Comparison of ENCODE assay signal across 8 cellular contexts in genomic region chr5:143404416-143405062, GRCh38. TPM values are rescaled to one million over a fixed set of nuclear protein-coding genes. Genes with fewer than 3 reads are reported as not detected.
DNase-seq lines count a peak whose midpoint lies in the region; ATAC-seq and TF ChIP-seq lines count a peak whose summit lies in the region.

No MANE protein-coding gene starts in this region.

- H3K27me3 ChIP-seq in KMS-11 (ENCODE audit: insufficient read depth, low read depth) (no peaks in the 10 kb centered on the region), heart right ventricle (no peaks in the 10 kb centered on the region), upper lobe of left lung (no peaks in the 10 kb centered on the region)

- H3K27ac Mint-ChIP-seq in activated naive CD8-positive, alpha-beta T cell treated with anti-CD3 and anti-CD28 coated beads, Interleukin-2, amount 50 U/mL, for 24 hours, result peak overlapping the region; percentile 98

- H3K9me3 Mint-ChIP-seq in activated naive CD8-positive, alpha-beta T cell treated with anti-CD3 and anti-CD28 coated beads, Interleukin-2, amount 50 U/mL, for 24 hours, result peaks cover 9% of the 10 kb centered on the region

- no peak for TF ChIP-seq EP300 in upper lobe of left lung (IDR thresholded peaks at IDR 0.05)

- 0 to 1% methylated on average over 41 of the region's 41 CpGs for WGBS in heart right ventricle, 2 donors
- WGBS in upper lobe of left lung, 2 donors, result 0 to 2% methylated on average over 21 to 22 of the region's 41 CpGs

- H3K4me3 ChIP-seq in KMS-11 (IDR thresholded peaks at IDR 0.05; ENCODE audit: insufficient read depth, low read depth, low read length) (no peak overlapping the region), heart right ventricle (peak overlapping the region; percentile 65 to 97 (median 86)), upper lobe of left lung (peak overlapping the region; percentile 90 to 93 (median 92))

- no peaks in the 10 kb centered on the region for H3K9me3 ChIP-seq in heart right ventricle
- H3K9me3 ChIP-seq in upper lobe of left lung, result no peaks in the 10 kb centered on the region

- H3K27me3 Mint-ChIP-seq in activated naive CD8-positive, alpha-beta T cell treated with anti-CD3 and anti-CD28 coated beads, Interleukin-2, amount 50 U/mL, for 24 hours, result no peaks in the 10 kb centered on the region

- no peak for TF ChIP-seq CTCF in KMS-11 (conservative IDR thresholded peaks at IDR 0.05; ENCODE audit: low read depth, low read length)
- no peak for TF ChIP-seq CTCF in heart right ventricle (IDR thresholded peaks at IDR 0.05)
- no peak for TF ChIP-seq CTCF in upper lobe of left lung (IDR thresholded peaks at IDR 0.05)

- H3K27ac ChIP-seq in KMS-11 (peak overlapping the region; percentile 100), heart right ventricle (peak overlapping the region; percentile 96 to 100 (median 99)), upper lobe of left lung (peak overlapping the region; percentile 99 to 100 (median 100))

- H4K20me1 ChIP-seq in KMS-11 (ENCODE audit: insufficient read depth), result no peaks in the 10 kb centered on the region

- H3K36me3 ChIP-seq in KMS-11 (ENCODE audit: insufficient read depth), result peaks cover 9% of the 10 kb centered on the region; the same call in 1 of the 2 replicates
- H3K36me3 ChIP-seq in heart right ventricle, result peaks cover 0 to 10% (median 0%) of the 10 kb centered on the region in 9 donors
- H3K36me3 ChIP-seq in upper lobe of left lung, result no peaks in the 10 kb centered on the region

- H3K79me2 ChIP-seq in KMS-11 (ENCODE audit: insufficient read depth, low read depth), result peaks cover 44% of the 10 kb centered on the region

- H3K4me1 ChIP-seq in KMS-11 (ENCODE audit: low read depth, poor library complexity, severe bottlenecking) (peaks cover 18% of the 10 kb centered on the region), heart right ventricle (peaks cover 0 to 31% (median 15%) of the 10 kb centered on the region in 9 donors), upper lobe of left lung (peaks cover 9 to 21% (median 17%) of the 10 kb centered on the region in 4 donors)

- intact Hi-C loops in heart right ventricle (cut with DNase I), result loop anchor here (2.0 to 10.0 kb wide), 26 partner anchors 87 to 740 kb away; no protein-coding TSS in a partner anchor
- intact Hi-C loops in posterior cingulate gyrus (cut with DNase I), result loop anchor here (2.0 to 10.0 kb wide), 4 partner anchors 182 to 482 kb away; no protein-coding TSS in a partner anchor

- peak overlapping the region; percentile 69 for H3K4me2 ChIP-seq in KMS-11

- H3K4me3 Mint-ChIP-seq in activated naive CD8-positive, alpha-beta T cell treated with anti-CD3 and anti-CD28 coated beads, Interleukin-2, amount 50 U/mL, for 24 hours, result peak overlapping the region; percentile 88

- DNase-seq in DMS79 (lab: John Stamatoyannopoulos, UW) (peak; percentile 27), T follicular helper cell (ENCODE audit: low read depth) (peak; percentile 75), heart right ventricle (peak; percentile 83 to 87), posterior cingulate gyrus (peak; percentile 51 to 92 (median 62)), upper lobe of left lung (peak; percentile 86 to 90)
- peak; percentile 70 for DNase-seq in activated naive CD8-positive, alpha-beta T cell treated with anti-CD3 and anti-CD28 coated beads, Interleukin-2, amount 50 U/mL, for 24 hours

- H3K36me3 Mint-ChIP-seq in activated naive CD8-positive, alpha-beta T cell treated with anti-CD3 and anti-CD28 coated beads, Interleukin-2, amount 50 U/mL, for 24 hours (ENCODE audit: low read depth), result peaks cover 22% of the 10 kb centered on the region

- no peak for TF ChIP-seq POLR2A in upper lobe of left lung (IDR thresholded peaks at IDR 0.05)

- ATAC-seq in GM21723 (IDR thresholded peaks at IDR 0.05; ENCODE audit: unreplicated experiment), result peak; percentile 25
- peak; percentile 26 for ATAC-seq in activated naive CD8-positive, alpha-beta T cell treated with anti-CD3 and anti-CD28 coated beads, Interleukin-2, amount 50 U/mL, for 24 hours
- ATAC-seq in heart right ventricle, result peak; percentile 52 to 81 (median 68)
- ATAC-seq in upper lobe of left lung (ENCODE audit: low FRiP score in 2 of 2), result peak; percentile 80 to 84

- H3K4me1 Mint-ChIP-seq in activated naive CD8-positive, alpha-beta T cell treated with anti-CD3 and anti-CD28 coated beads, Interleukin-2, amount 50 U/mL, for 24 hours, result peaks cover 43% of the 10 kb centered on the region

- peak overlapping the region; percentile 93 for H2AFZ ChIP-seq in KMS-11 (ENCODE audit: low read depth)

- H3K9ac ChIP-seq in KMS-11, result peak overlapping the region; percentile 98

RNA-seq across cellular contexts. Expression of gene NR3C1, which starts 1.1 kb away (rescaled TPM):
- 10 to 100 TPM; 31.1 to 62.3 (median 47.6) TPM for total RNA-seq in heart right ventricle
- polyA plus RNA-seq in heart right ventricle, result 10 to 100 TPM; 11.0 to 14.5 TPM
- 100 to 1,000 TPM in 1 of 6 donors, 10 to 100 TPM in 5; 44.5 to 101 (median 72.7) TPM for total RNA-seq in upper lobe of left lung

Comparison
In these comparisons a context has a peak if more than half of its experiments do, and no peak if none do; other contexts are left out.
1. DNase-seq: peak in every context shown above with its lines; median percentile 88 in upper lobe of left lung; 85 in heart right ventricle; 75 in T follicular helper cell; 70 in activated naive CD8-positive, alpha-beta T cell treated with anti-CD3 and anti-CD28 coated beads, Interleukin-2, amount 50 U/mL, for 24 hours; 62 in posterior cingulate gyrus; 27 in DMS79.
2. ATAC-seq: peak in every context shown above with its lines; median percentile 82 in upper lobe of left lung; 68 in heart right ventricle; 26 in activated naive CD8-positive, alpha-beta T cell treated with anti-CD3 and anti-CD28 coated beads, Interleukin-2, amount 50 U/mL, for 24 hours; 25 in GM21723.